In the genomic region with DNA sequence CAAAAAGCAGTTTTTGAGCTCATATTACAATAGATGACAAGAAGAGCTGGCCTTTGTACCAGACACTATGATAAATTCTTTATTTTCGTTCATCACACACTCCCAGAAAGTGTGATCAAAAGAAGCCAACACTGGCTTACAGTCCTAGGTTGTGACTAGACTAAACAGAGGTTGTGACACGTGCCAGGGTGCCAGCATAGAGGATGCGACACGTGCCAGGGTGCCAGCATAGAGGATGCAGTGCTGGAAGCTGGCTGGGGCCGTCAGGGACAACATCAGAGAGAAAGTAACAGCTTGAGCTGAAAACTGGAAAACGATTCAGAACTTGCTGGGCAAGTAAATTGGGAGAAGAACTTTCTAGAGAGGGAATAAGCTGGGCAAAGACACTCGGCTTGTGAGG, we compare ENCODE assay signal across 10 cellular contexts. TPM values are rescaled to one million over a fixed set of nuclear protein-coding genes. Genes with fewer than 3 reads are reported as not detected.
"Had no signal": no experiment of that assay in that cellular context is flagged by ENCODE, and none has a peak within 500 bp of the region (broad histone marks: within the 10 kb centered on the region; RNA-seq: fewer than 3 reads in every experiment).

No MANE protein-coding gene starts in this region.

- H3K4me3 ChIP-seq: ascending aorta, left ventricle myocardium inferior, neural progenitor cell, pancreas had no signal

- H3K27me3 ChIP-seq: ascending aorta, pancreas had no signal

- H3K4me2 ChIP-seq: neural progenitor cell had no signal

- ATAC-seq: pancreas had no signal

- H2AFZ ChIP-seq: neural progenitor cell had no signal

- H3K36me3 ChIP-seq: ascending aorta, neural progenitor cell, pancreas had no signal

- H3K9me3 ChIP-seq: ascending aorta, heart left ventricle, left ventricle myocardium inferior, pancreas had no signal

- DNase-seq: activated CD4-positive, alpha-beta memory T cell treated with anti-CD3 and anti-CD28 coated beads, Interleukin-2, amount 10 ng/mL, durations not matched to agents 7 days and 5 days; activated CD4-positive, alpha-beta T cell treated with anti-CD3 and anti-CD28 coated beads for 1 hour; foreskin melanocyte; heart left ventricle; left ventricle myocardium inferior; pancreas; small intestine had no signal

- H3K9ac ChIP-seq: neural progenitor cell had no signal

- H3K27ac ChIP-seq: left ventricle myocardium inferior, neural progenitor cell, pancreas had no signal

RNA-seq across cellular contexts. Expression of gene MTARC1, which starts 2.2 kb away (rescaled TPM):
- total RNA-seq: activated CD4-positive, alpha-beta memory T cell treated with anti-CD3 and anti-CD28 coated beads, Interleukin-2, amount 10 ng/mL, durations not matched to agents 7 days and 5 days; T-helper 2 cell treated with Interferon-gamma antibody and Interleukin-4, amounts not matched to agents 100 ng/mL and 5 ng/mL, for 36 hours had no signal

RNA-seq across cellular contexts. Expression of gene MTARC2, which starts 40.8 kb away (rescaled TPM):
- total RNA-seq: activated CD4-positive, alpha-beta memory T cell treated with anti-CD3 and anti-CD28 coated beads, Interleukin-2, amount 10 ng/mL, durations not matched to agents 7 days and 5 days; T-helper 2 cell treated with Interferon-gamma antibody and Interleukin-4, amounts not matched to agents 100 ng/mL and 5 ng/mL, for 36 hours had no signal
